In the genomic region with DNA sequence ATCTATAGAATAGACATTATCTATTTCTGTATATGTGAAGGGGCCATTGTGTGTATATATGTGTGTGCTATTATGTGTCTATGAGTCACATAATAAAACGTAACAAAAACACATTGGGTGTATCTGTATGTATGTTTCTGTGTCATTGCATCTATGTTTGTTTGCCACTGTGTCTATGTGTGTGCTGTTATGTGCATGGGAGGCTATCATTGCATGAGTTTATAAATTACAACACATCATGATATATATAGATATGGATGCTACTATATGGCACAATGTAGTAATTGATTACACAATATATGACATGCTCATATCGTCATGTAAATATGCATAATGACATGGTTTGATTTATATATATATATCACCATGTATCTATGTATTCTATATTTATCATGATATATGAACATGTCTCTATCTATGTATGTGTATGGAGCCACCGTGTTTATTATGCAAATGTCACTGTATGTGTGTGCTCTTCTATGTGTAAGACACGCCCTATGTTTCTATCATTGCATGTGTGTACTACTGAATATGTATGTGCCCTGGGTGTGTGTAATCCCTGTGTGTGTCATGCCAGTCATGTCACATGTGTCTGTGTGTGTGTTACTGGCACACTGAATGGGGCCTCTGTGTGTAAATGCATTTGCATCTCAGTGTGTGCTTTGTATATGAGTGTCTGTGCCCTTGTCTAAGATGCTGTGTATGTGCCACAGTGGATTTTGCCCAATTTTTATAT, we compare ENCODE assay signal across 9 cellular contexts. TPM values are rescaled to one million over a fixed set of nuclear protein-coding genes. Genes with fewer than 3 reads are reported as not detected.
DNase-seq lines count a peak whose midpoint lies in the region; ATAC-seq, FAIRE-seq and TF ChIP-seq lines count a peak whose summit lies in the region.
"Had no signal": no experiment of that assay in that cellular context is flagged by ENCODE, and none has a peak within 500 bp of the region (broad histone marks: within the 10 kb centered on the region; RNA-seq: fewer than 3 reads in every experiment).

No MANE protein-coding gene starts in this region.

- no peaks in the 10 kb centered on the region for H3K9me2 ChIP-seq in OCI-LY1 (ENCODE audit: low read depth, low read length)

- peak overlapping the region; percentile 97 for H3K4me2 ChIP-seq in OCI-LY1 (ENCODE audit: low read length)

- peaks cover 8% of the 10 kb centered on the region for H3K79me2 ChIP-seq in OCI-LY1 (ENCODE audit: insufficient read depth, low read length)

- peaks cover 34% of the 10 kb centered on the region for H3F3A ChIP-seq in OCI-LY1 (ENCODE audit: insufficient read depth, low read length)

- peak overlapping the region; percentile 99 for H3K9ac ChIP-seq in OCI-LY1 (ENCODE audit: low read length)

- no peaks in the 10 kb centered on the region for H4K20me1 ChIP-seq in OCI-LY1 (ENCODE audit: insufficient read depth, low read length)

- in situ Hi-C loops in ACHN (cut with HindIII; ENCODE audit: low pct_ligation_motif_present, low pct_unique_long_range_greater_than_20kb, low sequenced_read_pairs) = no loop called here

- peaks cover 26% of the 10 kb centered on the region for H3K36me3 ChIP-seq in OCI-LY1 (ENCODE audit: insufficient read depth, low read length)

- no peaks in the 10 kb centered on the region for H3K27me3 ChIP-seq in OCI-LY1 (ENCODE audit: insufficient read depth, low read length)

- peak; percentile 93 for TF ChIP-seq POLR2A in GM12891 (IDR thresholded peaks at IDR 0.05; ENCODE audit: low read depth, low read length)

- peaks cover 59% of the 10 kb centered on the region for H3K4me1 ChIP-seq in OCI-LY1 (ENCODE audit: insufficient read depth, low read length, severe bottlenecking)

- no peak for DNase-seq in GM12891 (ENCODE audit: insufficient read length, low spot score)
- no peak for DNase-seq in coronary artery (ENCODE audit: low spot score)
- DNase-seq in activated gamma-delta T cell (lab: John Stamatoyannopoulos, UW) = no peak
- DNase-seq in ACHN = no peak
- no peak for DNase-seq in GM20000 (ENCODE audit: low spot score)
- DNase-seq in GM10266 (ENCODE audit: extremely low spot score) = no peak

- H3K9me3 ChIP-seq in OCI-LY1 (ENCODE audit: low read length) = no peaks in the 10 kb centered on the region

- no peak for FAIRE-seq in GM12891 (lab: Jason Lieb, UNC)
- FAIRE-seq: astrocyte had no signal

- peak overlapping the region; percentile 99 for H3K4me3 ChIP-seq in OCI-LY1 (ENCODE audit: low read depth, low read length, poor library complexity, severe bottlenecking)
- H3K4me3 ChIP-seq in coronary artery = peak overlapping the region; percentile 61

- TF ChIP-seq CTCF in OCI-LY1 (IDR thresholded peaks at IDR 0.05; ENCODE audit: low read length) = no peak
- TF ChIP-seq CTCF in coronary artery (IDR thresholded peaks at IDR 0.05) = no peak
- no peak for TF ChIP-seq CTCF in GM20000 (IDR thresholded peaks at IDR 0.05; ENCODE audit: extremely low read depth, missing control alignments)
- TF ChIP-seq CTCF in GM10266 (IDR thresholded peaks at IDR 0.05; ENCODE audit: control insufficient read depth, insufficient read depth, low read depth, missing control alignments) = no peak

- H2AFZ ChIP-seq in OCI-LY1 (ENCODE audit: low read length) = no peak overlapping the region

- H3K27ac ChIP-seq in OCI-LY1 (ENCODE audit: low read depth, low read length, poor library complexity, severe bottlenecking) (peak overlapping the region; percentile 99), coronary artery (no peak overlapping the region)

- peak; percentile 1 for ATAC-seq in HG02759 (IDR thresholded peaks at IDR 0.05; ENCODE audit: unreplicated experiment)

TF ChIP-seq in GM12891, 5 proteins besides CTCF, POLR2A, EP300 and RAD21:
- TF ChIP-seq SPI1 (IDR thresholded peaks at IDR 0.05; ENCODE audit: low read depth, low read length) (no peak), TAF1 (IDR thresholded peaks at IDR 0.05; ENCODE audit: low read depth, low read length) (0 out of 2 replicates have a peak, but pooled peaks have one; percentile 16), POLR2AphosphoS5 (IDR thresholded peaks at IDR 0.05; ENCODE audit: low read depth, low read length) (peak; percentile 93), PAX5 (IDR thresholded peaks at IDR 0.05; ENCODE audit: insufficient read depth, low read length, severe bottlenecking) (no peak), POU2F2 (IDR thresholded peaks at IDR 0.05; ENCODE audit: low read depth, low read length) (peak; percentile 99)

RNA-seq across cellular contexts. Expression of gene TSPOAP1, which starts 1.4 kb away (rescaled TPM):
- 11.0 TPM for polyA plus RNA-seq in GM12891 (2012; ENCODE audit: low read depth, missing spikeins)

RNA-seq across cellular contexts. Expression of gene SUPT4H1, which starts 22.0 kb away (rescaled TPM):
- polyA plus RNA-seq in GM12891 (2012; ENCODE audit: low read depth, missing spikeins) = 122 TPM

RNA-seq across cellular contexts. Expression of gene MPO, which starts 49.2 kb away (rescaled TPM):
- 0.15 TPM for polyA plus RNA-seq in GM12891 (2012; ENCODE audit: low read depth, missing spikeins)
